In the genomic region with DNA sequence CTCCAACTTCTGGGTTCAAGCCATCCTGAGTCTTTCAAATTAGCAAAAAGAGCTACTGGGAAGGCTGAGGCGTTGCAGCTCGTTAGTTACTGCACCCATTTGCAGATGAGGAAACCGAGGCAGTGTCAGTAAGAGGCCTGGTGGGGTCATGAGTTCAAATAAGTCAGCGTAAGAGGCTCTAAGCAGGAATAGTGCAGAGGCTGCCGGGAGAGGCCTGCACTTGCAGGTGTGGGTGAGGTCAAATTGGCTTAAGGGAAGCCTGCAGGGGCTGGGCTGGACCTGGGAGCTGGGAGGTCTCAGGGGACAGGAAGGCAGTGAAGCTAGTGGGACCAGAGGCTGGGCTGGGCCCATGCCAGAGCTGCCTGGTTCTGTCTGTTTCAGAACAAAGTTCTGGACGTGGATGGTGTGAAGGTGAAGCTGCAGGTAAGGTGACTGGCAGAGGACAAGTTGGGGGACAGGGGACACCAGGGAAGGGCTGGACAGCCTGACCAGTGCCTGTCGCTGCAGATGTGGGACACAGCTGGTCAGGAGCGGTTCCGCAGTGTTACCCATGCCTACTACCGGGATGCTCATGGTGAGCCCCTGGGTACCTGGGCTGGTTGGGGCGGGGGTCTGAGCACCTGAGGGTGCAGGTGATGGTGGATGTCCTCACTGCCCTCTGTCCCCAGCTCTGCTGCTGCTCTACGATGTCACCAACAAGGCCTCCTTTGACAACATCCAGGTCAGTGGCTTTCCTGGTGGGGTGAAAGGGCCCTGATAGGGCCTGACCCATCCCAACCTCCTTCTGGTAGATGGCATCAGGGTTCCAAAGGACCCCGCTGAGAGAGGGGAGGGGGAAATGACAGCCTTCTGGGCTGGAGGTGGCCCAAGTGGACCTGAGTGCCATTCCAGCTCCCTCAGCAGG, we compare ENCODE assay signal across 1 cellular context.
TF ChIP-seq lines count a peak whose summit lies in the region.

No MANE protein-coding gene starts in this region.

TF ChIP-seq in K562, 482 proteins besides CTCF, POLR2A, EP300 and RAD21:
- TF ChIP-seq KDM5B (IDR thresholded peaks at IDR 0.05; ENCODE audit: insufficient replicate concordance, low read depth, low read length) (peak; percentile 35), POLR2G (IDR thresholded peaks at IDR 0.05; ENCODE audit: low read depth, low read length) (peak; percentile 72), U2AF1 (optimal IDR thresholded peaks at IDR 0.05; ENCODE audit: low read depth, low read length) (no peak), SUPT5H (IDR thresholded peaks at IDR 0.05) (peak; percentile 69), NFRKB (IDR thresholded peaks at IDR 0.05; ENCODE audit: low read depth) (no peak), SNRNP70 (optimal IDR thresholded peaks at IDR 0.05; ENCODE audit: low read depth, low read length) (peak; percentile 20), POLR2AphosphoS2 (IDR thresholded peaks at IDR 0.05; ENCODE audit: low read length) (peak; percentile 78; the same call in 1 of the 2 replicates), SREBF2 (CRISPR knock-in tag; IDR thresholded peaks at IDR 0.05) (peak; percentile 77; the same call in 1 of the 2 replicates), ARNT (IDR thresholded peaks at IDR 0.05) (0 out of 4 replicates have a peak, but pooled peaks of 1 of the 2 experiments have one; percentile 21), MYNN (IDR thresholded peaks at IDR 0.05) (peak; percentile 67; the same call in 1 of the 2 replicates), MYNN (CRISPR knock-in tag; IDR thresholded peaks at IDR 0.05) (no peak), EWSR1 (IDR thresholded peaks at IDR 0.05; ENCODE audit: borderline replicate concordance, low read depth, partially characterized antibody) (peak; percentile 8), YY1 (IDR thresholded peaks at IDR 0.05; ENCODE audit: borderline replicate concordance in 1 of 3, control insufficient read depth in 1 of 3, extremely low read depth in 1 of 3, insufficient read depth in 3 of 3, insufficient read length in 1 of 3, insufficient replicate concordance in 2 of 3, low read depth in 1 of 3, low read length in 2 of 3) (peak in 1 of 3 experiments; percentile 3), SMARCA5 (IDR thresholded peaks at IDR 0.05) (0 out of 2 replicates have a peak, but pooled peaks have one; percentile 24), POLR2B (IDR thresholded peaks at IDR 0.05; ENCODE audit: low read depth, partially characterized antibody) (peak; percentile 16), SIRT6 (IDR thresholded peaks at IDR 0.05; ENCODE audit: low read depth, low read length) (peak; percentile 85), MED1 (CRISPR knock-in tag; IDR thresholded peaks at IDR 0.05; ENCODE audit: borderline replicate concordance) (no peak), CHD2 (IDR thresholded peaks at IDR 0.05; ENCODE audit: low read depth, low read length) (0 out of 2 replicates have a peak, but pooled peaks have one; percentile 20), FOS (IDR thresholded peaks at IDR 0.05; ENCODE audit: extremely low read depth, insufficient read length) (no peak), SMAD1 (IDR thresholded peaks at IDR 0.05; ENCODE audit: low read depth, low read length, partially characterized antibody) (peak; percentile 23), HEY1 (CRISPR knock-in tag; IDR thresholded peaks at IDR 0.05; ENCODE audit: borderline replicate concordance) (no peak), PTBP1 (IDR thresholded peaks at IDR 0.05; ENCODE audit: low read depth, low read length) (peak; percentile 47; the same call in 1 of the 2 replicates), BCOR (IDR thresholded peaks at IDR 0.05) (peak; percentile 71), POLR2AphosphoS5 (IDR thresholded peaks at IDR 0.05; ENCODE audit: control insufficient read depth, insufficient read depth, low read depth, low read length) (peak; percentile 35; the same call in 1 of the 2 replicates), TAF1 (IDR thresholded peaks at IDR 0.05; ENCODE audit: control insufficient read depth, extremely low read depth, insufficient read depth, low read length, severe bottlenecking) (peak; percentile 13), CBFB (CRISPR knock-in tag; IDR thresholded peaks at IDR 0.05) (no peak), RBFOX2 (IDR thresholded peaks at IDR 0.05; ENCODE audit: low read depth, low read length) (peak; percentile 53; the same call in 1 of the 2 replicates)
- TF ChIP-seq, protein P1, sequence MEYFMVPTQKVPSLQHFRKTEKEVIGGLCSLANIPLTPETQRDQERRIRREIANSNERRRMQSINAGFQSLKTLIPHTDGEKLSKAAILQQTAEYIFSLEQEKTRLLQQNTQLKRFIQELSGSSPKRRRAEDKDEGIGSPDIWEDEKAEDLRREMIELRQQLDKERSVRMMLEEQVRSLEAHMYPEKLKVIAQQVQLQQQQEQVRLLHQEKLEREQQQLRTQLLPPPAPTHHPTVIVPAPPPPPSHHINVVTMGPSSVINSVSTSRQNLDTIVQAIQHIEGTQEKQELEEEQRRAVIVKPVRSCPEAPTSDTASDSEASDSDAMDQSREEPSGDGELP (CRISPR knock-in tag; IDR thresholded peaks at IDR 0.05; ENCODE audit: borderline replicate concordance) = peak; percentile 40; the same call in 1 of the 2 replicates
- TF ChIP-seq, protein P2, sequence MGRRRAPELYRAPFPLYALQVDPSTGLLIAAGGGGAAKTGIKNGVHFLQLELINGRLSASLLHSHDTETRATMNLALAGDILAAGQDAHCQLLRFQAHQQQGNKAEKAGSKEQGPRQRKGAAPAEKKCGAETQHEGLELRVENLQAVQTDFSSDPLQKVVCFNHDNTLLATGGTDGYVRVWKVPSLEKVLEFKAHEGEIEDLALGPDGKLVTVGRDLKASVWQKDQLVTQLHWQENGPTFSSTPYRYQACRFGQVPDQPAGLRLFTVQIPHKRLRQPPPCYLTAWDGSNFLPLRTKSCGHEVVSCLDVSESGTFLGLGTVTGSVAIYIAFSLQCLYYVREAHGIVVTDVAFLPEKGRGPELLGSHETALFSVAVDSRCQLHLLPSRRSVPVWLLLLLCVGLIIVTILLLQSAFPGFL (CRISPR knock-in tag; IDR thresholded peaks at IDR 0.05) = peak; percentile 88; the same call in 1 of the 2 replicates
- TF ChIP-seq, protein P3, sequence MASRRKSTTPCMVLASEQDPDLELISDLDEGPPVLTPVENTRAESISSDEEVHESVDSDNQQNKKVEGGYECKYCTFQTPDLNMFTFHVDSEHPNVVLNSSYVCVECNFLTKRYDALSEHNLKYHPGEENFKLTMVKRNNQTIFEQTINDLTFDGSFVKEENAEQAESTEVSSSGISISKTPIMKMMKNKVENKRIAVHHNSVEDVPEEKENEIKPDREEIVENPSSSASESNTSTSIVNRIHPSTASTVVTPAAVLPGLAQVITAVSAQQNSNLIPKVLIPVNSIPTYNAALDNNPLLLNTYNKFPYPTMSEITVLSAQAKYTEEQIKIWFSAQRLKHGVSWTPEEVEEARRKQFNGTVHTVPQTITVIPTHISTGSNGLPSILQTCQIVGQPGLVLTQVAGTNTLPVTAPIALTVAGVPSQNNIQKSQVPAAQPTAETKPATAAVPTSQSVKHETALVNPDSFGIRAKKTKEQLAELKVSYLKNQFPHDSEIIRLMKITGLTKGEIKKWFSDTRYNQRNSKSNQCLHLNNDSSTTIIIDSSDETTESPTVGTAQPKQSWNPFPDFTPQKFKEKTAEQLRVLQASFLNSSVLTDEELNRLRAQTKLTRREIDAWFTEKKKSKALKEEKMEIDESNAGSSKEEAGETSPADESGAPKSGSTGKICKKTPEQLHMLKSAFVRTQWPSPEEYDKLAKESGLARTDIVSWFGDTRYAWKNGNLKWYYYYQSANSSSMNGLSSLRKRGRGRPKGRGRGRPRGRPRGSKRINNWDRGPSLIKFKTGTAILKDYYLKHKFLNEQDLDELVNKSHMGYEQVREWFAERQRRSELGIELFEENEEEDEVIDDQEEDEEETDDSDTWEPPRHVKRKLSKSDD (conservative IDR thresholded peaks at IDR 0.05; ENCODE audit: low read length) = no peak
- TF ChIP-seq, protein P4, sequence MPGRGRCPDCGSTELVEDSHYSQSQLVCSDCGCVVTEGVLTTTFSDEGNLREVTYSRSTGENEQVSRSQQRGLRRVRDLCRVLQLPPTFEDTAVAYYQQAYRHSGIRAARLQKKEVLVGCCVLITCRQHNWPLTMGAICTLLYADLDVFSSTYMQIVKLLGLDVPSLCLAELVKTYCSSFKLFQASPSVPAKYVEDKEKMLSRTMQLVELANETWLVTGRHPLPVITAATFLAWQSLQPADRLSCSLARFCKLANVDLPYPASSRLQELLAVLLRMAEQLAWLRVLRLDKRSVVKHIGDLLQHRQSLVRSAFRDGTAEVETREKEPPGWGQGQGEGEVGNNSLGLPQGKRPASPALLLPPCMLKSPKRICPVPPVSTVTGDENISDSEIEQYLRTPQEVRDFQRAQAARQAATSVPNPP (IDR thresholded peaks at IDR 0.05; ENCODE audit: borderline replicate concordance, insufficient read depth, insufficient read length) = no peak
